In genomic region chr1:31445951-31446350, GRCh38 we compare ENCODE assay signal across 19 cellular contexts. TPM values are rescaled to one million over a fixed set of nuclear protein-coding genes. Genes with fewer than 3 reads are reported as not detected.
"Had no signal": no experiment of that assay in that cellular context is flagged by ENCODE, and none has a peak within 500 bp of the region (broad histone marks: within the 10 kb centered on the region; RNA-seq: fewer than 3 reads in every experiment).

No MANE protein-coding gene starts in this region.

- H3K9me3 ChIP-seq: gastrocnemius medialis, prostate gland had no signal

- H3K27me3 ChIP-seq: gastrocnemius medialis had no signal

- H3K27ac ChIP-seq: epithelial cell of prostate, gastrocnemius medialis, heart left ventricle, prostate gland had no signal

- ATAC-seq: gastrocnemius medialis; heart left ventricle; stimulated activated naive CD8-positive, alpha-beta T cell treated with anti-CD3 and anti-CD28 coated beads, Interleukin-15, Interleukin-2, amounts not matched to agents 100 U/mL and 50 U/mL, for 24 hours had no signal

- H3K27ac Mint-ChIP-seq: activated naive CD8-positive, alpha-beta T cell treated with anti-CD3 and anti-CD28 coated beads for 36 hours; activated T-helper 1 cell treated with anti-CD3 and anti-CD28 coated beads, Interleukin-12 subunit alpha, Interleukin-12 subunit beta, Interleukin-2, Interleukin-4 antibody, amounts not matched to agents 30 ng/mL and 10 ng/mL and 1 ng/mL, durations not matched to agents 14 hours and 24 hours and 36 hours; brain; mesothelial cell of epicardium had no signal

- DNase-seq: activated CD4-positive, alpha-beta T cell treated with anti-CD3 and anti-CD28 coated beads, Interleukin-2, amount 50 U/mL, for 1 hour; activated CD8-positive, alpha-beta memory T cell treated with anti-CD3 and anti-CD28 coated beads for 24 hours; activated naive CD8-positive, alpha-beta T cell treated with anti-CD3 and anti-CD28 coated beads for 36 hours; effector memory CD4-positive, alpha-beta T cell; gastrocnemius medialis; heart left ventricle; left colon; right cardiac atrium; stimulated activated naive CD8-positive, alpha-beta T cell treated with anti-CD3 and anti-CD28 coated beads, Interleukin-15, Interleukin-2, amounts not matched to agents 100 U/mL and 50 U/mL, for 24 hours; trophoblast cell had no signal

- H3K9me3 Mint-ChIP-seq: activated T-helper 1 cell treated with anti-CD3 and anti-CD28 coated beads, Interleukin-12 subunit alpha, Interleukin-12 subunit beta, Interleukin-2, Interleukin-4 antibody, amounts not matched to agents 30 ng/mL and 10 ng/mL and 1 ng/mL, durations not matched to agents 14 hours and 24 hours and 36 hours; central memory CD8-positive, alpha-beta T cell; neural crest cell had no signal

- H3K4me3 ChIP-seq: gastrocnemius medialis, heart left ventricle, lung, prostate gland, smooth muscle cell had no signal

- H3K36me3 ChIP-seq: gastrocnemius medialis, heart left ventricle, prostate gland had no signal

- H3K4me1 ChIP-seq: prostate gland had no signal

- H3K4me3 Mint-ChIP-seq: activated naive CD8-positive, alpha-beta T cell treated with anti-CD3 and anti-CD28 coated beads for 36 hours; activated T-helper 1 cell treated with anti-CD3 and anti-CD28 coated beads, Interleukin-12 subunit alpha, Interleukin-12 subunit beta, Interleukin-2, Interleukin-4 antibody, amounts not matched to agents 30 ng/mL and 10 ng/mL and 1 ng/mL, durations not matched to agents 14 hours and 24 hours and 36 hours; brain; central memory CD8-positive, alpha-beta T cell; mesothelial cell of epicardium; neural crest cell had no signal

- H3K36me3 Mint-ChIP-seq: activated naive CD8-positive, alpha-beta T cell treated with anti-CD3 and anti-CD28 coated beads for 36 hours; brain; mesothelial cell of epicardium had no signal

- H3K4me1 Mint-ChIP-seq: activated naive CD8-positive, alpha-beta T cell treated with anti-CD3 and anti-CD28 coated beads for 36 hours; brain; central memory CD8-positive, alpha-beta T cell; mesothelial cell of epicardium had no signal

RNA-seq across cellular contexts. Expression of gene SERINC2, which starts 32.9 kb away (rescaled TPM):
- total RNA-seq: activated T-helper 1 cell treated with anti-CD3 and anti-CD28 coated beads, Interleukin-12 subunit alpha, Interleukin-12 subunit beta, Interleukin-2, Interleukin-4 antibody, amounts not matched to agents 30 ng/mL and 10 ng/mL and 1 ng/mL, durations not matched to agents 14 hours and 24 hours and 36 hours had no signal
